ENCODE assay signal across 3 cellular contexts in genomic region chr16:28602062-28602461, GRCh38. TPM values are rescaled to one million over a fixed set of nuclear protein-coding genes. Genes with fewer than 3 reads are reported as not detected.
"Had no signal": no experiment of that assay in that cellular context is flagged by ENCODE, and none has a peak within 500 bp of the region (broad histone marks: within the 10 kb centered on the region; RNA-seq: fewer than 3 reads in every experiment).

No MANE protein-coding gene starts in this region.

RNA-seq across cellular contexts. Expression of gene SULT1A2, which starts 5.2 kb away (rescaled TPM):
- total RNA-seq: SJSA1 had no signal

RNA-seq across cellular contexts. Expression of gene NPIPB8, which starts 35.8 kb away (rescaled TPM):
- total RNA-seq: NCI-H460, Right ventricle myocardium superior, SJSA1 had no signal
